ENCODE assay signal across 24 cellular contexts in genomic region chr3:50288387-50289007, GRCh38. TPM values are rescaled to one million over a fixed set of nuclear protein-coding genes. Genes with fewer than 3 reads are reported as not detected.
"Had no signal": no experiment of that assay in that cellular context is flagged by ENCODE, and none has a peak within 500 bp of the region (broad histone marks: within the 10 kb centered on the region; RNA-seq: fewer than 3 reads in every experiment).

No MANE protein-coding gene starts in this region.

- H3K27me3 Mint-ChIP-seq: dendritic cell treated with granulocyte-macrophage colony-stimulating factor and Interleukin-4, amounts not matched to agents 40 ng/mL and 50 ng/mL, for 4 days; type B pancreatic cell had no signal

- DNase-seq: activated CD4-positive, alpha-beta T cell treated with anti-CD3 and anti-CD28 coated beads, Interleukin-2, amount 50 U/mL, for 48 hours; effector CD8-positive, alpha-beta T cell; foreskin keratinocyte; hippocampal formation; left colon; lower lobe of right lung; mesendoderm; stimulated activated CD4-positive, alpha-beta T cell treated with anti-CD3 and anti-CD28 coated beads, Interleukin-4, amount 100 ng/mL, for 24 hours; stimulated activated naive CD4-positive, alpha-beta T cell treated with Interleukin-2 at 50 U/mL for 16 hours; T1000 had no signal

- H3K27ac ChIP-seq: foreskin keratinocyte, lower lobe of right lung, neural progenitor cell, prostate gland, thoracic aorta, vagina had no signal

- H2AFZ ChIP-seq: neural progenitor cell had no signal

- H3K9me3 Mint-ChIP-seq: activated naive CD4-positive, alpha-beta T cell treated with anti-CD3 and anti-CD28 coated beads, Interleukin-2, amount 50 U/mL, for 72 hours; activated T-helper 1 cell treated with anti-CD3 and anti-CD28 coated beads, Interleukin-12 subunit alpha, Interleukin-12 subunit beta, Interleukin-2, Interleukin-4 antibody, amounts not matched to agents 30 ng/mL and 10 ng/mL and 1 ng/mL, durations not matched to agents 14 hours and 24 hours and 36 hours; dendritic cell treated with granulocyte-macrophage colony-stimulating factor and Interleukin-4, amounts not matched to agents 40 ng/mL and 50 ng/mL, for 4 days; neural progenitor cell; T-helper 1 cell treated with Interleukin-12 subunit alpha and Interleukin-12 subunit beta and Interleukin-4 antibody, amounts not matched to agents 30 μg/mL and 1 μg/mL, for 36 hours; type B pancreatic cell; WTC11 had no signal

- H3K27me3 ChIP-seq: foreskin keratinocyte, neural progenitor cell, vagina had no signal

- H3K4me1 ChIP-seq: foreskin keratinocyte had no signal

- FAIRE-seq: bronchial epithelial cell, islet of Langerhans had no signal

- H3K4me3 ChIP-seq: lower lobe of right lung, mucosa of descending colon, neural progenitor cell, prostate gland, thoracic aorta, vagina had no signal

- H3K9me3 ChIP-seq: lower lobe of right lung, mucosa of descending colon, prostate gland, thoracic aorta, vagina had no signal

- H3K9ac ChIP-seq: neural progenitor cell had no signal

- H3K27ac Mint-ChIP-seq: activated T-helper 1 cell treated with anti-CD3 and anti-CD28 coated beads, Interleukin-12 subunit alpha, Interleukin-12 subunit beta, Interleukin-2, Interleukin-4 antibody, amounts not matched to agents 30 ng/mL and 10 ng/mL and 1 ng/mL, durations not matched to agents 14 hours and 24 hours and 36 hours; dendritic cell treated with granulocyte-macrophage colony-stimulating factor and Interleukin-4, amounts not matched to agents 40 ng/mL and 50 ng/mL, for 4 days; neural progenitor cell; T-helper 1 cell treated with Interleukin-12 subunit alpha and Interleukin-12 subunit beta and Interleukin-4 antibody, amounts not matched to agents 30 μg/mL and 1 μg/mL, for 36 hours; type B pancreatic cell; WTC11 had no signal

- H3K36me3 Mint-ChIP-seq: type B pancreatic cell had no signal

- ATAC-seq: activated naive CD4-positive, alpha-beta T cell treated with anti-CD3 and anti-CD28 coated beads, Interleukin-2, amount 50 U/mL, for 72 hours; foreskin keratinocyte; left colon; lower lobe of right lung; mucosa of descending colon; WTC11 had no signal

- H3K4me3 Mint-ChIP-seq: dendritic cell treated with granulocyte-macrophage colony-stimulating factor and Interleukin-4, amounts not matched to agents 40 ng/mL and 50 ng/mL, for 4 days; neural progenitor cell; T-helper 1 cell treated with Interleukin-12 subunit alpha and Interleukin-12 subunit beta and Interleukin-4 antibody, amounts not matched to agents 30 μg/mL and 1 μg/mL, for 36 hours; type B pancreatic cell; WTC11 had no signal

- H3K4me2 ChIP-seq: neural progenitor cell had no signal

- H3K36me3 ChIP-seq: neural progenitor cell had no signal

RNA-seq across cellular contexts. Expression of gene LSMEM2, which starts 9.6 kb away (rescaled TPM):
- total RNA-seq: activated naive CD4-positive, alpha-beta T cell treated with anti-CD3 and anti-CD28 coated beads, Interleukin-2, amount 50 U/mL, for 72 hours; activated T-helper 1 cell treated with anti-CD3 and anti-CD28 coated beads, Interleukin-12 subunit alpha, Interleukin-12 subunit beta, Interleukin-2, Interleukin-4 antibody, amounts not matched to agents 30 ng/mL and 10 ng/mL and 1 ng/mL, durations not matched to agents 14 hours and 24 hours and 36 hours; bronchial epithelial cell; foreskin keratinocyte; left colon; lower lobe of right lung; osteoblast; prostate gland; thoracic aorta; vagina had no signal
